Comparison of ENCODE assay signal across 17 cellular contexts in the genomic region with DNA sequence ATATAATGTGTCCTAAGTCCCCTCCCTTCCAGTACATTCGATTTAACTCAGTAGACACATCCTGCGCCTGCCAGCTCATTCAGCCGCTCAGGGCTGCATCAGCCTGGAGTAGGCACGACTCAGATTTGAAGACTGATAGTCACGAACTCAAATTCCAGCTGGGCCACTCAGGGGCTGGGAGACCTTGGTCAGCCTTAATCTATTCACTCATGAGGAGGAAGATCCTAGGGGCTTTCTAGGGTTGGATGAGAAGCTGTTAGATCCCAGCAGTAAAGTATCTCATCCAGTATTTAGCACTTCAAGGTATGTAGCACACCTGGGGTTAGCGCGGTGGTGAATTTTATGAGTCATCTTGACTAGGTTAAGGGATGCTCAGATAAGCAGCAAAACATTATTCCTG.
DNase-seq lines count a peak whose midpoint lies in the region; ATAC-seq, FAIRE-seq and TF ChIP-seq lines count a peak whose summit lies in the region.
"Had no signal": no experiment of that assay in that cellular context is flagged by ENCODE, and none has a peak within 500 bp of the region (broad histone marks: within the 10 kb centered on the region; RNA-seq: fewer than 3 reads in every experiment).

No MANE protein-coding gene starts in this region.

- H3K4me3 ChIP-seq in transverse colon, result no peak overlapping the region
- H3K4me3 ChIP-seq: esophagus squamous epithelium had no signal

- in situ Hi-C loops in transverse colon (cut with MboI; ENCODE audit: low pct_ligation_motif_present in 1 of 4, low pct_unique_long_range_greater_than_20kb in 1 of 4, low sequenced_read_pairs in 3 of 4), result no loop called here

- intact Hi-C loops in transverse colon (cut with DNase I; ENCODE audit: low total_unique reads), result no loop called here

- no peak for TF ChIP-seq CTCF in transverse colon (IDR thresholded peaks at IDR 0.05)

- H3K9me3 ChIP-seq in transverse colon, result no peaks in the 10 kb centered on the region
- H3K9me3 ChIP-seq: esophagus squamous epithelium had no signal

- WGBS in transverse colon (ENCODE audit: low coverage in 1 of 2), 2 donors, result 84% methylated on average over 7 of the region's 7 CpGs; no CpG with 5 or more reads in 1 of the 2 donors

- POLR2A ChIA-PET in HEK293T (lab: Yijun Ruan, JAX), result no interaction called here

- H3K4me1 ChIP-seq in transverse colon, result no peaks in the 10 kb centered on the region

- no peaks in the 10 kb centered on the region for H3K36me3 ChIP-seq in transverse colon
- H3K36me3 ChIP-seq: esophagus squamous epithelium had no signal

- CTCF ChIA-PET in HEK293T (lab: Yijun Ruan, JAX), result no interaction called here

- DNase-seq in AG08395 (ENCODE audit: low spot score) (peak; percentile 60), H54 (ENCODE audit: insufficient read length, low spot score) (peak; percentile 52), RKO (ENCODE audit: low spot score) (peak; percentile 56), glomerular visceral epithelial cell (ENCODE audit: extremely low spot score) (peak; percentile 27), HEK293T (ENCODE audit: extremely low spot score) (no peak), transverse colon (no peak), dedifferentiated amniotic fluid mesenchymal stem cell (ENCODE audit: extremely low spot score) (no peak)
- DNase-seq: activated CD4-positive, CD25-positive, alpha-beta regulatory T cell treated with anti-CD3 and anti-CD28 coated beads, Interleukin-2, amount 50 U/mL, for 72 hours; AML-193; esophagus squamous epithelium; NCI-H1105; NCI-H2171; right cardiac atrium; Right ventricle myocardium superior had no signal

- FAIRE-seq in H54 (lab: Jason Lieb, UNC), result no peak
- FAIRE-seq: GM19239 had no signal

- no peak overlapping the region for H3K27ac ChIP-seq in transverse colon
- H3K27ac ChIP-seq: esophagus squamous epithelium, KMS-11 had no signal

- no peak for TF ChIP-seq EP300 in transverse colon (IDR thresholded peaks at IDR 0.05; ENCODE audit: low read depth)

- no peak for ATAC-seq in GM19452 (IDR thresholded peaks at IDR 0.05; ENCODE audit: unreplicated experiment)
- ATAC-seq: right cardiac atrium had no signal

- TF ChIP-seq POLR2A in H54 (IDR thresholded peaks at IDR 0.05; ENCODE audit: low read depth, low read length), result no peak
- TF ChIP-seq POLR2A in transverse colon (IDR thresholded peaks at IDR 0.05), result no peak

- H3K27me3 ChIP-seq in transverse colon, result peaks cover 22% of the 10 kb centered on the region

TF ChIP-seq in HEK293T, 16 proteins besides CTCF, POLR2A, EP300 and RAD21:
- no peak for TF ChIP-seq BHLHE40 (IDR thresholded peaks at IDR 0.05; ENCODE audit: borderline replicate concordance)
- no peak for TF ChIP-seq SP1 (IDR thresholded peaks at IDR 0.05)
- no peak for TF ChIP-seq ARNT (IDR thresholded peaks at IDR 0.05)
- no peak for TF ChIP-seq NFRKB (IDR thresholded peaks at IDR 0.05)
- no peak for TF ChIP-seq HDGF (IDR thresholded peaks at IDR 0.05; ENCODE audit: borderline replicate concordance)
- TF ChIP-seq CTBP1 (IDR thresholded peaks at IDR 0.05; ENCODE audit: borderline replicate concordance), result no peak
- no peak for TF ChIP-seq SUZ12 (IDR thresholded peaks at IDR 0.05)
- no peak for TF ChIP-seq FOXM1 (IDR thresholded peaks at IDR 0.05; ENCODE audit: borderline replicate concordance)
- TF ChIP-seq FOXA1 (IDR thresholded peaks at IDR 0.05), result no peak
- TF ChIP-seq FOXK2 (IDR thresholded peaks at IDR 0.05), result no peak
- TF ChIP-seq TARDBP (IDR thresholded peaks at IDR 0.05), result no peak
- TF ChIP-seq ELF4 (IDR thresholded peaks at IDR 0.05), result no peak
- no peak for TF ChIP-seq ZNF384 (IDR thresholded peaks at IDR 0.05)
- no peak for TF ChIP-seq L3MBTL2 (conservative IDR thresholded peaks at IDR 0.05)
- TF ChIP-seq, protein P1, sequence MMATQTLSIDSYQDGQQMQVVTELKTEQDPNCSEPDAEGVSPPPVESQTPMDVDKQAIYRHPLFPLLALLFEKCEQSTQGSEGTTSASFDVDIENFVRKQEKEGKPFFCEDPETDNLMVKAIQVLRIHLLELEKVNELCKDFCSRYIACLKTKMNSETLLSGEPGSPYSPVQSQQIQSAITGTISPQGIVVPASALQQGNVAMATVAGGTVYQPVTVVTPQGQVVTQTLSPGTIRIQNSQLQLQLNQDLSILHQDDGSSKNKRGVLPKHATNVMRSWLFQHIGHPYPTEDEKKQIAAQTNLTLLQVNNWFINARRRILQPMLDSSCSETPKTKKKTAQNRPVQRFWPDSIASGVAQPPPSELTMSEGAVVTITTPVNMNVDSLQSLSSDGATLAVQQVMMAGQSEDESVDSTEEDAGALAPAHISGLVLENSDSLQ (IDR thresholded peaks at IDR 0.05), result no peak

Comparison
In these comparisons a context has a peak if more than half of its experiments do, and no peak if none do; other contexts are left out.
1. DNase-seq: peak in AG08395 (single experiment), H54 (single experiment), RKO (single experiment) and glomerular visceral epithelial cell (single experiment); none in HEK293T (single experiment), transverse colon (single experiment) and dedifferentiated amniotic fluid mesenchymal stem cell (single experiment).